In genomic region chr10:31582365-31583052, GRCh38 we compare ENCODE assay signal across 10 cellular contexts.
DNase-seq lines count a peak whose midpoint lies in the region; FAIRE-seq and TF ChIP-seq lines count a peak whose summit lies in the region.
"Had no signal": no experiment of that assay in that cellular context is flagged by ENCODE, and none has a peak within 500 bp of the region (broad histone marks: within the 10 kb centered on the region; RNA-seq: fewer than 3 reads in every experiment).

No MANE protein-coding gene starts in this region.

- in situ Hi-C loops in Caki2 (cut with HindIII; ENCODE audit: low pct_unique_long_range_greater_than_20kb, low sequenced_read_pairs), result no loop called here

- DNase-seq in Caki2 (ENCODE audit: low read depth) (peak; percentile 39), NCI-H69 (lab: John Stamatoyannopoulos, UW) (peak; percentile 8), esophagus squamous epithelium (lab: John Stamatoyannopoulos, UW) (no peak), myocyte (ENCODE audit: low read depth) (peak; percentile 49), NCI-H2107 (lab: John Stamatoyannopoulos, UW) (no peak), foreskin melanocyte (no peak), frontal cortex (ENCODE audit: low spot score in 2 of 2) (no peak), COR-L47 (lab: John Stamatoyannopoulos, UW) (no peak)
- DNase-seq: activated CD8-positive, alpha-beta memory T cell treated with anti-CD3 and anti-CD28 coated beads, Interleukin-2, amount 50 U/mL, for 4 hours; stimulated activated naive CD4-positive, alpha-beta T cell treated with Interleukin-2 at 50 U/mL for 16 hours had no signal

- no peak for TF ChIP-seq CTCF in esophagus squamous epithelium (IDR thresholded peaks at IDR 0.05)

- 54 to 59% methylated on average over 7 to 8 of the region's 8 CpGs for WGBS in esophagus squamous epithelium, 2 donors

- peaks cover 14 to 28% (median 25%) of the 10 kb centered on the region in 3 donors for H3K4me1 ChIP-seq in esophagus squamous epithelium

- no peak overlapping the region for H3K4me3 ChIP-seq in esophagus squamous epithelium

- H3K27me3 ChIP-seq in esophagus squamous epithelium, result no peaks in the 10 kb centered on the region

- H3K36me3 ChIP-seq in esophagus squamous epithelium, result no peaks in the 10 kb centered on the region

- no peak for TF ChIP-seq POLR2A in esophagus squamous epithelium (IDR thresholded peaks at IDR 0.05)

- no peak for FAIRE-seq in frontal cortex (lab: Jason Lieb, UNC)

- no peaks in the 10 kb centered on the region for H3K9me3 ChIP-seq in esophagus squamous epithelium

- intact Hi-C loops in esophagus squamous epithelium (cut with DNase I), result no loop called here

- H3K27ac ChIP-seq in esophagus squamous epithelium, result peak overlapping the region in 3 of 4 donors; percentile 25 to 44 (median 39)

Comparison
In these comparisons a context has a peak if more than half of its experiments do, and no peak if none do; other contexts are left out.
1. DNase-seq: peak in Caki2 (single experiment), NCI-H69 (single experiment) and myocyte (single experiment); none in esophagus squamous epithelium (single experiment), NCI-H2107 (single experiment), foreskin melanocyte (single experiment), frontal cortex (0 of 2) and COR-L47 (single experiment).